In the genomic region with DNA sequence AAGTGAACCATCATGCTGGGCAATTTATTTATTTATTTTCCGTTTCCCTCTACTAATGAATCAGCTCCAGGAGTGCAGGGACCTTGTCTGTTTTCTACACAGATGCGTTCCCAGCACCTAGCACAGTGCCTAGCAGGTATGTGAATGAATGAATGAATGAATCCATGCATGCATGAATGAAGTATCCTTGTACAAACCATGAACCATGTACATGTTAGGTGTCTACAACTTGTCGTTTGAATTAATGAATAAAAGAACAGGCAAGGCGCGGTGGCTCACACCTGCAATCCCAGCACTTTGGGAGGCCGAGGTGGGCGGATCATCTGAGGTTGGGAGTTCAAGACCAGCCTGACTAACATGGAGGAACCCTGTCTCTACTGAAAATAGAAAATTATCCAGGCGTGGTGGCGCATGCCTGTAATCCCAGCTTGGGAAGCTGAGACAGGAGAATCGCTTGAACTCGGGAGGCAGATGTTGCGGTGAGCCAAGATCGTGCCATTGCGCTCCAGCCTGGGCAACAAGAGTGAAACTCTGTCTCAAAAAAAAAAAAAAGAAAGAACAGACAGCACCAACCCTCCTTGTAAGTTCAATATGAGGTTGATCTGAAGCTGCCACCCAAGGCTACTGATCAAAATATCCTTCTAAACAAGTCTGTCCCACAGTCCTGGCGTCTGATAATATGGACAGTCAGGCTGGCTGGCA, we compare ENCODE assay signal across 18 cellular contexts. TPM values are rescaled to one million over a fixed set of nuclear protein-coding genes. Genes with fewer than 3 reads are reported as not detected.
A peak's percentile ranks its signal among the peaks of the same experiment; 100 is the strongest.
DNase-seq lines count a peak whose midpoint lies in the region; ATAC-seq, FAIRE-seq and TF ChIP-seq lines count a peak whose summit lies in the region.
"Had no signal": no experiment of that assay in that cellular context is flagged by ENCODE, and none has a peak within 500 bp of the region (broad histone marks: within the 10 kb centered on the region; RNA-seq: fewer than 3 reads in every experiment).

No MANE protein-coding gene starts in this region.

- no peak overlapping the region for H3K4me3 ChIP-seq in BLaER1
- H3K4me3 ChIP-seq in endodermal cell (ENCODE audit: low read length), result no peak overlapping the region
- H3K4me3 ChIP-seq in smooth muscle cell, result no peak overlapping the region
- H3K4me3 ChIP-seq: prostate gland had no signal

- H3K27ac ChIP-seq in BLaER1 (0 out of 2 replicates have a peak overlapping the region, but pooled peaks have one; percentile 22), endodermal cell (ENCODE audit: low read depth, low read length) (no peak overlapping the region), smooth muscle cell (ENCODE audit: low read depth) (no peak overlapping the region)
- H3K27ac ChIP-seq: prostate gland had no signal

- no peaks in the 10 kb centered on the region for H3K27me3 Mint-ChIP-seq in endodermal cell (ENCODE audit: insufficient read depth)
- H3K27me3 Mint-ChIP-seq: effector memory CD8-positive, alpha-beta T cell had no signal

- no peaks in the 10 kb centered on the region for H3K27me3 ChIP-seq in BLaER1
- no peaks in the 10 kb centered on the region for H3K27me3 ChIP-seq in endodermal cell (ENCODE audit: control insufficient read depth, insufficient read depth, low read length, poor library complexity, severe bottlenecking)
- no peaks in the 10 kb centered on the region for H3K27me3 ChIP-seq in smooth muscle cell (ENCODE audit: low read depth)

- no peaks in the 10 kb centered on the region for H3K79me2 ChIP-seq in smooth muscle cell (ENCODE audit: low read depth)

- H3F3A ChIP-seq in smooth muscle cell (ENCODE audit: low read depth), result no peaks in the 10 kb centered on the region

- H3K9ac ChIP-seq in BLaER1 (no peak overlapping the region), endodermal cell (ENCODE audit: extremely low read depth, low read length, poor library complexity, severe bottlenecking) (no peak overlapping the region), smooth muscle cell (ENCODE audit: low read depth) (no peak overlapping the region)

- peaks cover 12% of the 10 kb centered on the region for H3K4me1 Mint-ChIP-seq in endodermal cell

- FAIRE-seq in HTR-8/SVneo (lab: Jason Lieb, UNC), result no peak
- FAIRE-seq: H54, TTC549 had no signal

- WGBS in endodermal cell (ENCODE audit: insufficient coverage in 1 of 2, insufficient read length in 1 of 2), 2 experiments, result 92 to 96% methylated on average over 13 to 15 of the region's 15 CpGs
- 94% methylated on average over 15 of the region's 15 CpGs for WGBS in smooth muscle cell (ENCODE audit: low lambda C conversion rate)

- no peak overlapping the region for H2AFZ ChIP-seq in smooth muscle cell (ENCODE audit: low read depth)

- H3K27ac Mint-ChIP-seq in endodermal cell, result peak overlapping the region; percentile 17
- H3K27ac Mint-ChIP-seq: effector memory CD8-positive, alpha-beta T cell had no signal

- H3K9me3 ChIP-seq in BLaER1, result no peaks in the 10 kb centered on the region
- no peaks in the 10 kb centered on the region for H3K9me3 ChIP-seq in endodermal cell (ENCODE audit: control insufficient read depth, low read length)
- no peaks in the 10 kb centered on the region for H3K9me3 ChIP-seq in smooth muscle cell (replicated peaks; ENCODE audit: low read depth)
- H3K9me3 ChIP-seq: prostate gland had no signal

- H3K4me2 ChIP-seq in BLaER1 (peak overlapping the region; percentile 84), smooth muscle cell (no peak overlapping the region)

- no peaks in the 10 kb centered on the region for H3K9me3 Mint-ChIP-seq in endodermal cell
- H3K9me3 Mint-ChIP-seq: effector memory CD8-positive, alpha-beta T cell; stimulated activated naive CD8-positive, alpha-beta T cell treated with anti-CD3 and anti-CD28 coated beads, Interleukin-15, Interleukin-2, amounts not matched to agents 100 ng/mL and 50 ng/mL, for 24 hours had no signal

- no peaks in the 10 kb centered on the region for H3K36me3 Mint-ChIP-seq in endodermal cell (ENCODE audit: low read depth)

- DNase-seq in endodermal cell (no peak), NCI-H82 treated with DMSO at 0.1 percent for 48 hours (lab: John Stamatoyannopoulos, UW; ENCODE audit: unreplicated experiment) (no peak), HTR-8/SVneo (ENCODE audit: insufficient read length, low spot score) (no peak), smooth muscle cell (lab: John Stamatoyannopoulos, UW; ENCODE audit: unreplicated experiment) (no peak)
- DNase-seq: activated CD4-positive, alpha-beta T cell treated with anti-CD3 and anti-CD28 coated beads, Interleukin-2, amount 50 U/mL, for 4 hours; COR-L47; effector memory CD8-positive, alpha-beta T cell; left colon; NCI-H1417 treated with DMSO at 0.1 percent for 48 hours; NCI-H2227 treated with DMSO at 0.1 percent for 48 hours had no signal

- ATAC-seq in GM19025 (IDR thresholded peaks at IDR 0.05; ENCODE audit: low read depth, unreplicated experiment) (peak; percentile 15), HG03442 (IDR thresholded peaks at IDR 0.05; ENCODE audit: unreplicated experiment) (peak; percentile 13), GM18520 (IDR thresholded peaks at IDR 0.05; ENCODE audit: unreplicated experiment) (no peak)
- ATAC-seq: effector memory CD8-positive, alpha-beta T cell; left colon had no signal

- H3K36me3 ChIP-seq in BLaER1 (no peaks in the 10 kb centered on the region), endodermal cell (ENCODE audit: control insufficient read depth, insufficient read depth, low read length) (no peaks in the 10 kb centered on the region), smooth muscle cell (ENCODE audit: low read depth) (no peaks in the 10 kb centered on the region)
- H3K36me3 ChIP-seq: prostate gland had no signal

- TF ChIP-seq CTCF in endodermal cell (conservative IDR thresholded peaks at IDR 0.05) (no peak), smooth muscle cell (IDR thresholded peaks at IDR 0.05; ENCODE audit: borderline replicate concordance, insufficient read depth, poor library complexity, severe bottlenecking) (no peak)

- H3K4me1 ChIP-seq in BLaER1, result peaks cover 34% of the 10 kb centered on the region
- H3K4me1 ChIP-seq in endodermal cell (ENCODE audit: control insufficient read depth, insufficient read depth, low read length), result no peaks in the 10 kb centered on the region
- H3K4me1 ChIP-seq in smooth muscle cell (ENCODE audit: low read depth), result peaks cover 1% of the 10 kb centered on the region
- H3K4me1 ChIP-seq: prostate gland had no signal

- no peak overlapping the region for H3K4me3 Mint-ChIP-seq in endodermal cell
- H3K4me3 Mint-ChIP-seq: effector memory CD8-positive, alpha-beta T cell; stimulated activated naive CD8-positive, alpha-beta T cell treated with anti-CD3 and anti-CD28 coated beads, Interleukin-15, Interleukin-2, amounts not matched to agents 100 ng/mL and 50 ng/mL, for 24 hours had no signal

- H4K20me1 ChIP-seq in BLaER1, result no peaks in the 10 kb centered on the region
- H4K20me1 ChIP-seq in smooth muscle cell (ENCODE audit: low read depth), result no peaks in the 10 kb centered on the region

RNA-seq across cellular contexts. Expression of gene SLC9A8, which starts 27.3 kb away (rescaled TPM):
- total RNA-seq in endodermal cell, result 10 to 100 TPM in 1 of 2 donors, 1 to 10 TPM in 1; 8.6 to 10.3 TPM
- polyA plus RNA-seq in endodermal cell (2013, experiment 1 of 2), result 8.2 TPM
- 7.0 TPM for polyA plus RNA-seq in endodermal cell (2013, experiment 2 of 2)
- 3.9 and 4.5 TPM in 2 replicates for total RNA-seq in smooth muscle cell
- polyA plus RNA-seq in smooth muscle cell, result 1.4 and 2.2 TPM in 2 replicates
